10 cellular contexts compared by ENCODE assay signal in the genomic region with DNA sequence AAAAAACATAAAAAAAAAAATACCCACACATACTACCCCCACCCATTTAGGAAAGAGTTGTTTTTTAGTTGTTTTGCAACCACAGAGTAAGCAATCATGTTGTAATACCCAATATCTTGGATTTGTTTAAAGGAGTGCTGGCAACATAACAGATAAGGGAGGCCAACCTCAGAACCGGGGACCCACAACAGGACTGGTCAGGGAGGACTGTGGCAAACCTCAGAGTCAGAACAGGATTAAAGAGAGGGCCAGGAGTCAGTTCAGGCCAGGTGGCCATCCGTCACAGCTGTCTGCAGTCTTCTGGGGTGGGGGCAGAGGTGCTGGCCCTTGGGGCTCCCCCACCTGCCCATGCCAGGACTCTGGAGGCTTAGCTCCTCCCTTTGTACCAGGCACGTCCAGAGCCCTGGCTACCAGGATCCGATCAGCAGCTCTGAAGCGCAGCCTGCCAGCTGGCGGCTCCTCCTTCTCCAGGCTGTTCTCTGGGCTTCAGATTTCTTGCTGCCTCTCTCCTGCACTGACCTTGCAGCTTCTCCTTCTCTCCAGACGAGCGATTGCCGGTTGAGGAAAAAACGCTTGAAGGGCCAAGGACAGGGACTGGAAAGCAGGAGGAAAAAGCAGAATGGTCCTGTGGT. TPM values are rescaled to one million over a fixed set of nuclear protein-coding genes. Genes with fewer than 3 reads are reported as not detected.
A peak's percentile ranks its signal among the peaks of the same experiment; 100 is the strongest.
DNase-seq lines count a peak whose midpoint lies in the region; ATAC-seq and TF ChIP-seq lines count a peak whose summit lies in the region.
"Had no signal": no experiment of that assay in that cellular context is flagged by ENCODE, and none has a peak within 500 bp of the region (broad histone marks: within the 10 kb centered on the region; RNA-seq: fewer than 3 reads in every experiment).

No MANE protein-coding gene starts in this region.

- WGBS in testis, 2 donors = 21 to 57% methylated on average over 10 of the region's 10 CpGs

- TF ChIP-seq CTCF in Panc1 (IDR thresholded peaks at IDR 0.05) (no peak), testis (IDR thresholded peaks at IDR 0.05) (no peak)

- ATAC-seq in Panc1 = no peak

- H3K4me3 ChIP-seq in Panc1 (ENCODE audit: low read depth in 2 of 2, low read length in 2 of 2) (no peak overlapping the region), mucosa of stomach (ENCODE audit: low read length) (peak overlapping the region; percentile 4), testis (no peak overlapping the region), Karpas-422 (ENCODE audit: low read length) (no peak overlapping the region)

- H3K36me3 ChIP-seq in Panc1 (ENCODE audit: control insufficient read depth, insufficient read depth, low read length) (no peaks in the 10 kb centered on the region), mucosa of stomach (ENCODE audit: control insufficient read depth, insufficient read depth, low read length) (no peaks in the 10 kb centered on the region), testis (ENCODE audit: low read depth, missing control alignments) (no peaks in the 10 kb centered on the region), Karpas-422 (ENCODE audit: insufficient read depth, low read length) (no peaks in the 10 kb centered on the region)

- H3K9me3 ChIP-seq in Panc1 (ENCODE audit: control insufficient read depth, insufficient read depth, low read depth, low read length) (no peaks in the 10 kb centered on the region), mucosa of stomach (ENCODE audit: control insufficient read depth, low read length) (no peaks in the 10 kb centered on the region), testis (no peaks in the 10 kb centered on the region), Karpas-422 (ENCODE audit: low read length) (no peaks in the 10 kb centered on the region)

- BruUV-seq in Panc1 (replicated peaks; lab: Mats Ljungman, UMichigan) = TSS peak; percentile 49

- H2AFZ ChIP-seq in Karpas-422 (ENCODE audit: low read length) = no peak overlapping the region

- H3K27me3 ChIP-seq in Panc1 (ENCODE audit: control insufficient read depth, insufficient read depth, low read length) (no peaks in the 10 kb centered on the region), mucosa of stomach (ENCODE audit: control insufficient read depth, insufficient read depth, low read length) (no peaks in the 10 kb centered on the region), testis (no peaks in the 10 kb centered on the region), Karpas-422 (ENCODE audit: low read length) (no peaks in the 10 kb centered on the region)

- in situ Hi-C loops in Panc1 (cut with HindIII; ENCODE audit: low pct_unique_long_range_greater_than_20kb, low sequenced_read_pairs) = no loop called here

- no peak overlapping the region for H3K4me2 ChIP-seq in Karpas-422 (ENCODE audit: low read depth, low read length, poor library complexity, severe bottlenecking)

- peak overlapping the region; percentile 57 for H3K9ac ChIP-seq in mucosa of stomach (ENCODE audit: low read length)
- no peak overlapping the region for H3K9ac ChIP-seq in Karpas-422 (ENCODE audit: low read length)

- H3K79me2 ChIP-seq in Karpas-422 (ENCODE audit: low read length) = peaks cover 15% of the 10 kb centered on the region

- H4K20me1 ChIP-seq in Karpas-422 (ENCODE audit: insufficient read depth, low read depth, low read length) = no peaks in the 10 kb centered on the region

- POLR2A ChIA-PET in Panc1 (lab: Charles Lee) = no interaction called here

- H3K9me2 ChIP-seq in Karpas-422 (replicated peaks; ENCODE audit: insufficient read depth, low read length) = no peaks in the 10 kb centered on the region

- CTCF ChIA-PET in Panc1 (lab: Charles Lee) = no interaction called here

- DNase-seq in Panc1 (ENCODE audit: low read depth, low spot score) (no peak), fibroblast of peridontal ligament (ENCODE audit: extremely low read depth) (peak; percentile 24), testis (peak; percentile 93), Karpas-422 (no peak), SKM-1 treated with dmso at 0.1 percent for 144 hours (lab: John Stamatoyannopoulos, UW; ENCODE audit: unreplicated experiment) (no peak), SIG-M5 (lab: John Stamatoyannopoulos, UW) (no peak)
- no peak for DNase-seq in activated CD4-positive, alpha-beta T cell treated with anti-CD3 and anti-CD28 coated beads, Interleukin-2, amount 50 U/mL, for 4 hours
- DNase-seq: NCI-H2081; stimulated activated naive CD4-positive, alpha-beta T cell treated with Interleukin-2 at 50 U/mL for 16 hours had no signal

- H3K4me1 ChIP-seq in Panc1 (ENCODE audit: control insufficient read depth, insufficient read depth, low read length) (0 out of 2 replicates have a peak, but pooled peaks cover 2% of the 10 kb centered on the region), mucosa of stomach (ENCODE audit: control insufficient read depth, insufficient read depth, low read length) (peaks cover 68% of the 10 kb centered on the region), testis (peaks cover 62% of the 10 kb centered on the region), Karpas-422 (ENCODE audit: low read length) (no peaks in the 10 kb centered on the region)

- no peak for TF ChIP-seq POLR2A in testis (IDR thresholded peaks at IDR 0.05)

- H3K27ac ChIP-seq in Panc1 (ENCODE audit: low read length) (no peak overlapping the region), testis (peak overlapping the region; percentile 78 to 81), Karpas-422 (ENCODE audit: low read length) (no peak overlapping the region)

- intact Hi-C loops in Panc1 (cut with micrococcal nuclease; ENCODE audit: unreplicated experiment) = no loop called here
- intact Hi-C loops in testis (cut with DNase I; ENCODE audit: low total_unique reads) = no loop called here

RNA-seq across cellular contexts. Expression of a gene that starts 7.9 kb away (rescaled TPM):
- total RNA-seq in Panc1 (2021; ENCODE audit: unreplicated experiment) = 23.5 TPM
- 17.7 TPM for polyA plus RNA-seq in Panc1 (2012; ENCODE audit: insufficient read length)
- 10 to 100 TPM; 55.0 to 67.8 TPM for total RNA-seq in testis
- polyA plus RNA-seq in testis (ENCODE audit: insufficient read depth, low read depth, low replicate concordance) = 23.8 TPM
- 21.3 and 21.6 TPM in 2 replicates for total RNA-seq in Karpas-422 (2014; rRNA removed; shearing (Covaris generic); ENCODE audit: low replicate concordance)

RNA-seq across cellular contexts. Expression of a gene that starts 50.2 kb away (rescaled TPM):
- total RNA-seq in Panc1 (2021; ENCODE audit: unreplicated experiment) (73.7 TPM), testis (10 to 100 TPM; 30.0 to 37.9 TPM)
- 59.2 TPM for polyA plus RNA-seq in Panc1 (2012; ENCODE audit: insufficient read length)
- 19.8 TPM for polyA plus RNA-seq in testis (ENCODE audit: insufficient read depth, low read depth, low replicate concordance)
- not detected in 2 replicates for total RNA-seq in Karpas-422 (2014; rRNA removed; shearing (Covaris generic); ENCODE audit: low replicate concordance)

Comparison
In these comparisons a context has a peak if more than half of its experiments do, and no peak if none do; other contexts are left out.
1. DNase-seq: peak in fibroblast of peridontal ligament (single experiment) and testis (single experiment); none in Panc1 (single experiment), activated CD4-positive, alpha-beta T cell treated with anti-CD3 and anti-CD28 coated beads, Interleukin-2, amount 50 U/mL, for 4 hours (0 of 2), Karpas-422 (single experiment), SKM-1 treated with dmso at 0.1 percent for 144 hours (single experiment) and SIG-M5 (single experiment).
2. H3K27ac ChIP-seq: peak in testis (2 of 2); none in Panc1 (single experiment) and Karpas-422 (single experiment).
3. RNA of a gene that starts 50.2 kb away (total RNA-seq): 73.7 TPM in Panc1 (single experiment) and 30.0 to 37.9 TPM in testis; not detected in Karpas-422; every median in the first group is over 10 times any median in the second.